9 cellular contexts compared by ENCODE assay signal in the genomic region with DNA sequence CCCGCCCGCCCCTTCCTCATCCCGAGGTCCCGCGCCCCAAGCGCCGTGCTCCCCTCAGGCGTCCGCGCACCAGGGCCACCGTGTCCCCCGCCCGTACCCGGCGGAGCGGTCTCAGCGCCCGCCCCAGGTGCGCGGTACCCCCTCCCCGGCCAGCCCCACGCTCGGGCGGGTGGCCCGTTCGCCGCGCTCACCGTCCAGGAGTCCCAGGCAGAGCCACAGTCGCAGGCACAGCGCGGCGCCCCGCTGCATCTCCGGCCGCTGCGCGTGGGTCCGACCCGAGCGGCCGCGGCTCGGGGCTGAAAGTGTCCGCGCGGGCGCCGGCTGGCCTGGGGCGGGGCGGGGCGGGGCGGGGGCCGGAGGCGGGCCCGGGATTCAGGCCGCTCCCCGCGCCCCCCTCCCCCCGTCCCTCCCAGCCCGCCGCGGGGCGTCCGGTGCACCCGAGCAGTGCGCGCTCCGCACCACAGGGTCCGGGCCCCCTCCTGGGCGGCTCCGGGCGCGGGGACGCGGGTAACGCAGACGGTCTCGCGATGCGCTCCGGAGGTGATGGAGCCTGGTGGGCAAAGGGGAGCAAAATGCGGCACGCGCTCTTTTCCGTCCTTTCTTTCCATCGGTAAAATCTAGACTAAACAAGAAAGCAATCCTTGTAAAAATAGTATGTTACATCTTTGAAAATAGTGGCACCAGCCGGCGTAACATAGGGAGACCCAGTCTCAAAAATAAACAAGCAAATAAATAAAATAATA. TPM values are rescaled to one million over a fixed set of nuclear protein-coding genes. Genes with fewer than 3 reads are reported as not detected.
A peak's percentile ranks its signal among the peaks of the same experiment; 100 is the strongest.
DNase-seq lines count a peak whose midpoint lies in the region; ATAC-seq, FAIRE-seq and TF ChIP-seq lines count a peak whose summit lies in the region.
"Had no signal": no experiment of that assay in that cellular context is flagged by ENCODE, and none has a peak within 500 bp of the region (broad histone marks: within the 10 kb centered on the region; RNA-seq: fewer than 3 reads in every experiment).

A gene (minus strand): TSS at position 304 of the 743 bp plus-strand sequence. CDS start 55 bp downstream, at position 249.

- H4K8ac ChIP-seq in H1 (ENCODE audit: extremely low read depth, insufficient read depth, low read length), result peak within 1 kb of the TSS; percentile 46; the same call in 1 of the 2 replicates

- H4K91ac ChIP-seq in H1 (replicated peaks; ENCODE audit: insufficient read length, low read length), result no peak within 1 kb of the TSS

- H2BK5ac ChIP-seq in H1 (ENCODE audit: low read depth, low read length), result no peak within 1 kb of the TSS

- 2% methylated on average over 28 of the region's 89 CpGs; no CpG with 5 or more reads in 1 of the 2 experiments for WGBS in H1 (ENCODE audit: extremely low coverage in 1 of 2, insufficient coverage in 1 of 2, insufficient read length in 1 of 2, insufficient replicate concordance in 2 of 2, low coverage in 1 of 2, low lambda C conversion rate in 2 of 2, missing lambda C conversion rate in 1 of 2), 2 experiments

- H3K79me2 ChIP-seq in Loucy (ENCODE audit: insufficient read depth, low read length) (no peaks in the 10 kb centered on the region), H1 (ENCODE audit: control insufficient read depth in 1 of 2, insufficient read depth in 2 of 2, low read length in 2 of 2) (no peaks in the 10 kb centered on the region)

- FAIRE-seq in H1 (lab: Jason Lieb, UNC), result no peak

- no peak within 1 kb of the TSS for H2BK12ac ChIP-seq in H1 (ENCODE audit: low read depth, low read length)

- TF ChIP-seq POLR2A in H1 (IDR thresholded peaks at IDR 0.05; ENCODE audit: control extremely low read depth in 1 of 2, low read depth in 2 of 2, low read length in 2 of 2), result no peak

- H3K14ac ChIP-seq in H1 (ENCODE audit: insufficient read length), result no peak within 1 kb of the TSS

- H3K36me3 ChIP-seq in Loucy (ENCODE audit: insufficient read depth, low read length) (no peaks in the 10 kb centered on the region), H1 (ENCODE audit: control insufficient read depth in 2 of 4, insufficient read depth in 4 of 4, low read length in 3 of 4) (no peaks in the 10 kb centered on the region)

- H3K56ac ChIP-seq in H1 (replicated peaks; ENCODE audit: insufficient read length, low read depth, low read length), result no peak within 1 kb of the TSS

- peak in 1 of 3 donors; percentile 37 for ATAC-seq in natural killer cell
- no peak for ATAC-seq in GM21528 (IDR thresholded peaks at IDR 0.05; ENCODE audit: low FRiP score, unreplicated experiment)

- H4K20me1 ChIP-seq in Loucy (ENCODE audit: insufficient read depth, low read length, poor library complexity, severe bottlenecking), result no peaks in the 10 kb centered on the region
- peaks cover 0 to 7% of the 10 kb centered on the region in 2 experiments for H4K20me1 ChIP-seq in H1 (replicated peaks in 1 of 2; ENCODE audit: control insufficient read depth in 1 of 2, insufficient read depth in 2 of 2, low read length in 2 of 2)

- H4K5ac ChIP-seq in H1 (ENCODE audit: insufficient read length, low read depth, low read length), result no peak within 1 kb of the TSS

- no peak within 1 kb of the TSS for H3K23ac ChIP-seq in H1 (ENCODE audit: insufficient read length)

- POLR2A ChIA-PET in H1 (lab: Charles Lee; ENCODE audit: partially characterized antibody), result interaction anchor here (0.7 to 1.1 kb wide), 2 partner anchors 21 to 30 kb away, joined by 3 read pairs; no protein-coding TSS in a partner anchor

- no peak within 1 kb of the TSS for H2AK5ac ChIP-seq in H1 (ENCODE audit: low read depth, low read length)

- H3K4me1 ChIP-seq in Loucy (ENCODE audit: insufficient read depth, low read length, poor library complexity, severe bottlenecking) (no peaks in the 10 kb centered on the region), H1 (replicated peaks in 1 of 4; ENCODE audit: control insufficient read depth in 3 of 4, insufficient read depth in 4 of 4, low read length in 3 of 4) (no peaks in the 10 kb centered on the region; a peak in 2 of 7 replicates)

- H3K79me1 ChIP-seq in H1 (ENCODE audit: low read depth, low read length), result no peaks in the 10 kb centered on the region

- peaks cover 46 to 47% of the 10 kb centered on the region in 2 donors for H3K27me3 Mint-ChIP-seq in natural killer cell (ENCODE audit: low read depth in 2 of 2)

- H2BK15ac ChIP-seq in H1 (ENCODE audit: low read length), result no peak within 1 kb of the TSS

- no peak within 1 kb of the TSS for H2BK120ac ChIP-seq in H1 (replicated peaks; ENCODE audit: low read depth, low read length)

- peak within 1 kb of the TSS; percentile 43; the same call in 1 of the 2 replicates for H2AFZ ChIP-seq in Loucy (ENCODE audit: low read length)
- H2AFZ ChIP-seq in H1 (ENCODE audit: low read length), result 0 out of 2 replicates have a peak within 1 kb of the TSS, but pooled peaks have one; percentile 70

- no peak within 1 kb of the TSS; the same call in none of the 2 replicates for H3K18ac ChIP-seq in H1 (ENCODE audit: extremely low read depth, low read length)

- H3K4me3 ChIP-seq in AG10803 (ENCODE audit: low read length) (peak within 1 kb of the TSS; percentile 35), Loucy (ENCODE audit: low read length, poor library complexity, severe bottlenecking) (peak within 1 kb of the TSS; percentile 63), H1 (ENCODE audit: extremely low read depth in 1 of 4, insufficient read depth in 2 of 4, low read depth in 3 of 4, low read length in 4 of 4) (peak within 1 kb of the TSS; percentile 51 to 91 (median 64))

- CTCF ChIA-PET in H1 (lab: Charles Lee; ENCODE audit: partially characterized antibody), result interaction anchor here (0.6 to 2.0 kb wide), 5 partner anchors 9 to 100 kb away, joined by 3 to 9 read pairs (median 4); no protein-coding TSS in a partner anchor

- TF ChIP-seq RAD21 in H1 (IDR thresholded peaks at IDR 0.05 in 1 of 2, conservative IDR thresholded peaks at IDR 0.05 in 1 of 2; ENCODE audit: low read depth in 2 of 2, low read length in 2 of 2), result no peak

- H3K23me2 ChIP-seq in H1 (ENCODE audit: low read depth, low read length), result peaks cover 12% of the 10 kb centered on the region; the same call in 1 of the 2 replicates

- intact Hi-C loops in natural killer cell (cut with micrococcal nuclease), result no loop called here

- no peak within 1 kb of the TSS for H3K9ac ChIP-seq in Loucy (ENCODE audit: low read depth, low read length, poor library complexity, severe bottlenecking)
- no peak within 1 kb of the TSS; a peak in 1 of 7 replicates for H3K9ac ChIP-seq in H1 (replicated peaks in 1 of 4; ENCODE audit: extremely low read depth in 1 of 4, low read depth in 3 of 4, low read length in 3 of 4)

- no peaks in the 10 kb centered on the region for H3K9me3 Mint-ChIP-seq in natural killer cell

- no peak within 1 kb of the TSS for H3K4ac ChIP-seq in H1 (replicated peaks; ENCODE audit: insufficient read length, low read depth, low read length)

- no peak for DNase-seq in AG10803 (ENCODE audit: low read depth)
- peak in 1 of 2 experiments; percentile 74 for DNase-seq in H1 (ENCODE audit: low read depth in 1 of 2, low spot score in 2 of 2)
- no peak for DNase-seq in natural killer cell
- no peak for DNase-seq in COR-L47 (lab: John Stamatoyannopoulos, UW)
- no peak for DNase-seq in NOMO-1 treated with dmso at 0.1 percent for 144 hours (lab: John Stamatoyannopoulos, UW; ENCODE audit: unreplicated experiment)
- no peak for DNase-seq in EL

- no peak within 1 kb of the TSS for H3K27ac ChIP-seq in H1 (ENCODE audit: low read depth, low read length)

- H2BK20ac ChIP-seq in H1 (ENCODE audit: low read length), result no peak within 1 kb of the TSS

- H3F3A ChIP-seq in Loucy (ENCODE audit: low read depth), result no peaks in the 10 kb centered on the region

- peaks cover 8% of the 10 kb centered on the region in 2 donors for H3K4me1 Mint-ChIP-seq in natural killer cell

- no peak within 1 kb of the TSS for H3K27ac Mint-ChIP-seq in natural killer cell

- H3K36me3 Mint-ChIP-seq in natural killer cell, result no peaks in the 10 kb centered on the region

- H3K4me3 Mint-ChIP-seq in natural killer cell, result peak within 1 kb of the TSS; percentile 79

- TF ChIP-seq EP300 in H1 (IDR thresholded peaks at IDR 0.05; ENCODE audit: borderline replicate concordance in 1 of 2, low read depth in 2 of 2, low read length in 2 of 2), result no peak

- TF ChIP-seq CTCF in AG10803 (conservative IDR thresholded peaks at IDR 0.05; ENCODE audit: low read length) (no peak), Loucy (conservative IDR thresholded peaks at IDR 0.05; ENCODE audit: low read length) (no peak), H1 (IDR thresholded peaks at IDR 0.05; ENCODE audit: control extremely low read depth in 1 of 3, insufficient read depth in 1 of 3, low read depth in 1 of 3, low read length in 3 of 3) (no peak), natural killer cell (IDR thresholded peaks at IDR 0.05) (no peak)

- H3K9me3 ChIP-seq in Loucy (ENCODE audit: insufficient read depth, low read depth, low read length), result no peaks in the 10 kb centered on the region
- H3K9me3 ChIP-seq in H1 (ENCODE audit: insufficient read depth in 2 of 2, low read depth in 1 of 2, low read length in 1 of 2), result no peaks in the 10 kb centered on the region

- no peaks in the 10 kb centered on the region for H3K9me2 ChIP-seq in Loucy (replicated peaks; ENCODE audit: low read depth, low read length)

- H3K27me3 ChIP-seq in Loucy (ENCODE audit: insufficient read depth, low read length, poor library complexity, severe bottlenecking), result no peaks in the 10 kb centered on the region
- peaks cover 5 to 36% (median 28%) of the 10 kb centered on the region in 4 experiments for H3K27me3 ChIP-seq in H1 (replicated peaks in 1 of 4; ENCODE audit: control insufficient read depth in 3 of 4, extremely low read depth in 1 of 4, insufficient read depth in 3 of 4, low read length in 3 of 4)

- H3K4me2 ChIP-seq in Loucy (ENCODE audit: low read depth, low read length, poor library complexity, severe bottlenecking), result peak within 1 kb of the TSS; percentile 64
- H3K4me2 ChIP-seq in H1 (ENCODE audit: insufficient read depth in 1 of 2, low read depth in 2 of 2, low read length in 2 of 2), result peak within 1 kb of the TSS; percentile 75 to 87

TF ChIP-seq in H1, 55 proteins besides CTCF, POLR2A, EP300 and RAD21 (continues in another document):
- TF ChIP-seq, protein P1, sequence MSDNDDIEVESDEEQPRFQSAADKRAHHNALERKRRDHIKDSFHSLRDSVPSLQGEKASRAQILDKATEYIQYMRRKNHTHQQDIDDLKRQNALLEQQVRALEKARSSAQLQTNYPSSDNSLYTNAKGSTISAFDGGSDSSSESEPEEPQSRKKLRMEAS (IDR thresholded peaks at IDR 0.05), result peak; percentile 47
- no peak for TF ChIP-seq EGR1 (IDR thresholded peaks at IDR 0.05; ENCODE audit: borderline replicate concordance, low read depth, low read length)
- no peak for TF ChIP-seq TEAD4 (IDR thresholded peaks at IDR 0.05; ENCODE audit: low read depth, low read length)
- peak; percentile 74 for TF ChIP-seq KDM4A (IDR thresholded peaks at IDR 0.05; ENCODE audit: low read depth, low read length, severe bottlenecking)

RNA-seq across cellular contexts. Expression of the gene that starts here (rescaled TPM):
- 7.7 TPM in 2 replicates for total RNA-seq in H1 (2021; fragmentation: NEBNext Ultra II Directional; extraction: Animal tissue kit (Norgen Biotek cat#: 25700))
- polyA plus RNA-seq in H1 (2011; rRNA removed), result 6.5 and 8.5 TPM in 2 replicates
- 8.5 TPM for polyA plus RNA-seq in H1 (2011; cell fraction: cytosol; rRNA removed)
- 32.2 TPM for polyA plus RNA-seq in H1 (2011; cell fraction: nucleus; rRNA removed)
- polyA plus RNA-seq in H1 (2012, experiment 1 of 2), result 6.1 to 9.2 TPM (median 6.8 TPM) in 4 replicates
- polyA plus RNA-seq in H1 (2012, experiment 2 of 2), result 6.1 TPM
- polyA plus RNA-seq in H1 (2013, experiment 1 of 2), result 7.0 TPM
- 7.1 TPM for polyA plus RNA-seq in H1 (2013, experiment 2 of 2)
- polyA minus RNA-seq in H1 (2011; rRNA and poly(A)+ RNA removed), result 7.1 and 11.7 TPM in 2 replicates
- polyA minus RNA-seq in H1 (2011; cell fraction: cytosol; rRNA and poly(A)+ RNA removed), result 8.1 TPM
- 14.3 TPM for polyA minus RNA-seq in H1 (2011; cell fraction: nucleus; rRNA and poly(A)+ RNA removed)
- total RNA-seq in natural killer cell, result under 1 TPM; 0.68 to 0.92 (median 0.78) TPM
- total RNA-seq: RPMI7951 had no signal
